8 cellular contexts compared by ENCODE assay signal in genomic region chr11:64810891-64811272, GRCh38. TPM values are rescaled to one million over a fixed set of nuclear protein-coding genes. Genes with fewer than 3 reads are reported as not detected.
DNase-seq lines count a peak whose midpoint lies in the region; ATAC-seq and TF ChIP-seq lines count a peak whose summit lies in the region.

No MANE protein-coding gene starts in this region.

- DNase-seq in endothelial cell (ENCODE audit: low spot score) = no peak
- peak; percentile 23 for DNase-seq in neural crest cell (ENCODE audit: low read depth, low spot score)
- DNase-seq in KBM-7 = no peak
- DNase-seq in medulla oblongata (ENCODE audit: extremely low spot score) = no peak

- H3K27me3 Mint-ChIP-seq in endothelial cell (ENCODE audit: unreplicated experiment) (peaks cover 12% of the 10 kb centered on the region), neural crest cell (ENCODE audit: low read depth) (peaks cover 2% of the 10 kb centered on the region)

- H3K9me3 Mint-ChIP-seq in endothelial cell (ENCODE audit: unreplicated experiment) (no peaks in the 10 kb centered on the region), neural crest cell (no peaks in the 10 kb centered on the region)

- no peaks in the 10 kb centered on the region for H3K27me3 ChIP-seq in BLaER1

- in situ Hi-C loops in KBM-7 (cut with MboI; ENCODE audit: low pct_unique_long_range_greater_than_20kb, low sequenced_read_pairs) = no loop called here

- no peaks in the 10 kb centered on the region for H3K9me3 ChIP-seq in BLaER1

- peaks cover 10% of the 10 kb centered on the region for H3K36me3 Mint-ChIP-seq in endothelial cell (ENCODE audit: low read depth, unreplicated experiment)
- H3K36me3 Mint-ChIP-seq in neural crest cell (ENCODE audit: low read depth) = peaks cover 3% of the 10 kb centered on the region

- H3K4me1 Mint-ChIP-seq in endothelial cell (ENCODE audit: unreplicated experiment) (no peaks in the 10 kb centered on the region), neural crest cell (peaks cover 20% of the 10 kb centered on the region)

- H3K27ac ChIP-seq in BLaER1 = peak overlapping the region; percentile 73

- H3K4me2 ChIP-seq in BLaER1 = peak overlapping the region; percentile 100

- H4K20me1 ChIP-seq in BLaER1 = peaks cover 22% of the 10 kb centered on the region; the same call in 1 of the 2 replicates

- peak overlapping the region; percentile 90 for H3K4me3 Mint-ChIP-seq in endothelial cell (ENCODE audit: unreplicated experiment)
- H3K4me3 Mint-ChIP-seq in neural crest cell = peak overlapping the region; percentile 99

- H3K4me1 ChIP-seq in BLaER1 = peaks cover 64% of the 10 kb centered on the region

- peak overlapping the region; percentile 90 for H3K4me3 ChIP-seq in BLaER1

- no peak overlapping the region for H3K27ac Mint-ChIP-seq in endothelial cell (ENCODE audit: unreplicated experiment)
- peak overlapping the region; percentile 25 for H3K27ac Mint-ChIP-seq in neural crest cell (ENCODE audit: unreplicated experiment)

- ATAC-seq in GM21723 (IDR thresholded peaks at IDR 0.05; ENCODE audit: unreplicated experiment) (peak; percentile 9), SK-N-SH treated with all-trans-retinoic acid at 6 μM for 48 hours (peak; percentile 6), esophagus mucosa (no peak)

- peaks cover 25% of the 10 kb centered on the region for H3K36me3 ChIP-seq in BLaER1

- TF ChIP-seq CTCF in endothelial cell (IDR thresholded peaks at IDR 0.05; ENCODE audit: unreplicated experiment) = no peak
- TF ChIP-seq CTCF in neural crest cell (conservative IDR thresholded peaks at IDR 0.05) = no peak

- peak overlapping the region; percentile 86; the same call in 1 of the 2 replicates for H3K9ac ChIP-seq in BLaER1

TF ChIP-seq in SK-N-SH treated with all-trans-retinoic acid at 6 μM for 48 hours, 23 proteins besides CTCF, POLR2A, EP300 and RAD21:
- TF ChIP-seq GLIS3 (CRISPR knock-in tag; IDR thresholded peaks at IDR 0.05) (no peak), ZFP3 (CRISPR knock-in tag; IDR thresholded peaks at IDR 0.05) (no peak), POU6F1 (CRISPR knock-in tag; IDR thresholded peaks at IDR 0.05; ENCODE audit: borderline replicate concordance, low read depth) (no peak), ZC3H10 (CRISPR knock-in tag; IDR thresholded peaks at IDR 0.05) (no peak), ZNF8 (CRISPR knock-in tag; IDR thresholded peaks at IDR 0.05) (no peak), RARB (CRISPR knock-in tag; IDR thresholded peaks at IDR 0.05) (no peak), ARNTL (CRISPR knock-in tag; IDR thresholded peaks at IDR 0.05; ENCODE audit: borderline replicate concordance, low read depth) (no peak), PPARA (CRISPR knock-in tag; IDR thresholded peaks at IDR 0.05; ENCODE audit: borderline replicate concordance) (no peak), ISL1 (CRISPR knock-in tag; IDR thresholded peaks at IDR 0.05) (no peak), ZFP30 (CRISPR knock-in tag; IDR thresholded peaks at IDR 0.05) (no peak), TOX (CRISPR knock-in tag; IDR thresholded peaks at IDR 0.05; ENCODE audit: borderline replicate concordance) (no peak), TSHZ2 (CRISPR knock-in tag; IDR thresholded peaks at IDR 0.05) (no peak), ESRRG (CRISPR knock-in tag; IDR thresholded peaks at IDR 0.05) (no peak), BACH2 (CRISPR knock-in tag; IDR thresholded peaks at IDR 0.05; ENCODE audit: borderline replicate concordance) (no peak), PATZ1 (CRISPR knock-in tag; IDR thresholded peaks at IDR 0.05; ENCODE audit: borderline replicate concordance) (no peak), SNAI2 (CRISPR knock-in tag; IDR thresholded peaks at IDR 0.05) (no peak), ZNF565 (CRISPR knock-in tag; conservative IDR thresholded peaks at IDR 0.05; ENCODE audit: low read depth) (no peak), CREB5 (CRISPR knock-in tag; IDR thresholded peaks at IDR 0.05; ENCODE audit: low read depth) (no peak)

RNA-seq across cellular contexts. Expression of gene MEN1, which starts 0.5 kb away (rescaled TPM):
- 56.3 TPM for total RNA-seq in endothelial cell (ENCODE audit: unreplicated experiment)
- 54.8 and 57.9 TPM in 2 replicates for total RNA-seq in neural crest cell
- 15.6 TPM for total RNA-seq in esophagus mucosa

RNA-seq across cellular contexts. Expression of gene MAP4K2, which starts 7.9 kb away (rescaled TPM):
- total RNA-seq in endothelial cell (ENCODE audit: unreplicated experiment) = 202 TPM
- 13.1 and 14.6 TPM in 2 replicates for total RNA-seq in neural crest cell
- total RNA-seq in esophagus mucosa = 5.4 TPM

RNA-seq across cellular contexts. Expression of gene SF1, which starts 32.5 kb away (rescaled TPM):
- total RNA-seq in endothelial cell (ENCODE audit: unreplicated experiment) (322 TPM), neural crest cell (578 and 592 TPM in 2 replicates), esophagus mucosa (129 TPM)

RNA-seq across cellular contexts. Expression of gene CDC42BPG, which starts 33.6 kb away (rescaled TPM):
- total RNA-seq in endothelial cell (ENCODE audit: unreplicated experiment) (4.1 TPM), neural crest cell (3.0 and 3.5 TPM in 2 replicates), esophagus mucosa (20.5 TPM)

RNA-seq across cellular contexts. Expression of gene PYGM, which starts 51.1 kb away (rescaled TPM):
- total RNA-seq in endothelial cell (ENCODE audit: unreplicated experiment) (0.26 TPM), neural crest cell (1.2 TPM in 2 replicates), esophagus mucosa (0.44 TPM)

Comparison
In these comparisons a context has a peak if more than half of its experiments do, and no peak if none do; other contexts are left out.
1. RNA of gene MAP4K2, which starts 7.9 kb away (total RNA-seq): 202 TPM in endothelial cell (single experiment); 13.1 to 14.6 TPM in neural crest cell and 5.4 TPM in esophagus mucosa (single experiment); every median in the first group is over 10 times any median in the second.